Comparison of ENCODE assay signal across 11 cellular contexts in genomic region chr1:178575611-178576331, GRCh38.
A peak's percentile ranks its signal among the peaks of the same experiment; 100 is the strongest.
DNase-seq lines count a peak whose midpoint lies in the region; ATAC-seq, FAIRE-seq and TF ChIP-seq lines count a peak whose summit lies in the region.
"Had no signal": no experiment of that assay in that cellular context is flagged by ENCODE, and none has a peak within 500 bp of the region (broad histone marks: within the 10 kb centered on the region; RNA-seq: fewer than 3 reads in every experiment).

No MANE protein-coding gene starts in this region.

- peak; percentile 38 for ATAC-seq in GM18498 (IDR thresholded peaks at IDR 0.05; ENCODE audit: unreplicated experiment)
- ATAC-seq in HG02588 (IDR thresholded peaks at IDR 0.05; ENCODE audit: unreplicated experiment) = peak; percentile 37

- no peaks in the 10 kb centered on the region for H3K9me3 Mint-ChIP-seq in glutamatergic neuron (ENCODE audit: unreplicated experiment)
- H3K9me3 Mint-ChIP-seq: activated T-helper 2 cell treated with anti-CD3 and anti-CD28 coated beads, Interferon-gamma antibody, Interleukin-2, Interleukin-4, amounts not matched to agents 10 μg/mL and 5 μg/mL and 100 μg/mL, durations not matched to agents 14 hours and 24 hours and 36 hours had no signal

- no peak overlapping the region for H3K4me3 ChIP-seq in NT2/D1 (ENCODE audit: insufficient read length, low read depth)
- H3K4me3 ChIP-seq in colonic mucosa = no peak overlapping the region
- H3K4me3 ChIP-seq: GM23248 had no signal

- H3K4me3 Mint-ChIP-seq in glutamatergic neuron (ENCODE audit: unreplicated experiment) = no peak overlapping the region

- H3K4me1 Mint-ChIP-seq in glutamatergic neuron (ENCODE audit: low read depth, unreplicated experiment) = peaks cover 2% of the 10 kb centered on the region

- FAIRE-seq in islet of Langerhans (lab: Jason Lieb, UNC) = peak; percentile 61

- no peaks in the 10 kb centered on the region for H3K36me3 ChIP-seq in NT2/D1 (ENCODE audit: insufficient read depth, insufficient read length, low read length)
- no peaks in the 10 kb centered on the region for H3K36me3 ChIP-seq in colonic mucosa

- no peak overlapping the region for H3K27ac Mint-ChIP-seq in glutamatergic neuron (ENCODE audit: unreplicated experiment)
- H3K27ac Mint-ChIP-seq: activated T-helper 2 cell treated with anti-CD3 and anti-CD28 coated beads, Interferon-gamma antibody, Interleukin-2, Interleukin-4, amounts not matched to agents 10 μg/mL and 5 μg/mL and 100 μg/mL, durations not matched to agents 14 hours and 24 hours and 36 hours had no signal

- H3K27me3 Mint-ChIP-seq in glutamatergic neuron (ENCODE audit: unreplicated experiment) = no peaks in the 10 kb centered on the region

- H3K9ac ChIP-seq in NT2/D1 (ENCODE audit: insufficient read length, low read depth) = no peak overlapping the region
- no peak overlapping the region for H3K9ac ChIP-seq in colonic mucosa (ENCODE audit: low read depth in 2 of 2, low read length in 2 of 2)
- H3K9ac ChIP-seq: GM23248 had no signal

- H3K4me1 ChIP-seq in NT2/D1 (ENCODE audit: insufficient read depth, insufficient read length) (peaks cover 3% of the 10 kb centered on the region), colonic mucosa (no peaks in the 10 kb centered on the region)

- DNase-seq in NT2/D1 (ENCODE audit: low read depth, low spot score) = peak; percentile 22
- DNase-seq in GM20000 (ENCODE audit: low spot score) = no peak
- DNase-seq in glutamatergic neuron = no peak
- no peak for DNase-seq in stimulated activated CD4-positive, alpha-beta T cell treated with anti-CD3 and anti-CD28 coated beads, Interleukin-4, amount 100 ng/mL, for 4 hours
- no peak for DNase-seq in colonic mucosa
- DNase-seq: DMS79, GM23248 had no signal

- H3K27ac ChIP-seq in colonic mucosa = no peak overlapping the region
- H3K27ac ChIP-seq: GM23248 had no signal

- intact Hi-C loops in colonic mucosa (cut with DNase I) = no loop called here

- H3K9me3 ChIP-seq in NT2/D1 (ENCODE audit: insufficient read depth, low read length) = no peaks in the 10 kb centered on the region
- H3K9me3 ChIP-seq in colonic mucosa = no peaks in the 10 kb centered on the region

- H3K27me3 ChIP-seq in NT2/D1 (ENCODE audit: insufficient read depth, insufficient read length) = no peaks in the 10 kb centered on the region
- H3K27me3 ChIP-seq in colonic mucosa = no peaks in the 10 kb centered on the region

- H3K36me3 Mint-ChIP-seq in glutamatergic neuron (ENCODE audit: unreplicated experiment) = no peaks in the 10 kb centered on the region

- TF ChIP-seq CTCF in GM20000 (IDR thresholded peaks at IDR 0.05; ENCODE audit: extremely low read depth, missing control alignments) = no peak
- TF ChIP-seq CTCF in glutamatergic neuron (IDR thresholded peaks at IDR 0.05; ENCODE audit: partially characterized antibody, unreplicated experiment) = no peak
- no peak for TF ChIP-seq CTCF in colonic mucosa (IDR thresholded peaks at IDR 0.05)
